Comparison of ENCODE assay signal across 17 cellular contexts in genomic region chr1:224864006-224864405, GRCh38.
DNase-seq lines count a peak whose midpoint lies in the region; ATAC-seq, FAIRE-seq and TF ChIP-seq lines count a peak whose summit lies in the region.
"Had no signal": no experiment of that assay in that cellular context is flagged by ENCODE, and none has a peak within 500 bp of the region (broad histone marks: within the 10 kb centered on the region; RNA-seq: fewer than 3 reads in every experiment).

No MANE protein-coding gene starts in this region.

- H4K5ac ChIP-seq in mesendoderm (ENCODE audit: low read length): no peak overlapping the region

- WGBS in hepatocyte (ENCODE audit: low lambda C conversion rate, missing lambda C conversion rate): 76% methylated on average over 2 of the region's 2 CpGs
- no CpG with 5 or more reads among the region's 2 CpGs for WGBS in mesendoderm (ENCODE audit: extremely low coverage, insufficient coverage, low lambda C conversion rate)

- no peak overlapping the region for H3K27ac ChIP-seq in hepatocyte
- no peak overlapping the region for H3K27ac ChIP-seq in mesendoderm (ENCODE audit: low read depth, low read length)

- H3K18ac ChIP-seq in mesendoderm (ENCODE audit: low read length): no peak overlapping the region

- H3K9me3 ChIP-seq in hepatocyte (ENCODE audit: low read depth): no peaks in the 10 kb centered on the region

- no peak for TF ChIP-seq CTCF in AG10803 (conservative IDR thresholded peaks at IDR 0.05; ENCODE audit: low read length)
- TF ChIP-seq CTCF in fibroblast of the aortic adventitia (IDR thresholded peaks at IDR 0.05; ENCODE audit: insufficient read depth, low read length): no peak
- TF ChIP-seq CTCF in hepatocyte (IDR thresholded peaks at IDR 0.05; ENCODE audit: poor library complexity): no peak

- H3K9ac ChIP-seq in mesendoderm (ENCODE audit: low read length): no peak overlapping the region

- no peaks in the 10 kb centered on the region for H4K20me1 ChIP-seq in hepatocyte (ENCODE audit: insufficient read depth, poor library complexity, severe bottlenecking)

- no peak overlapping the region for H2BK5ac ChIP-seq in mesendoderm (ENCODE audit: low read length)

- H3K4me2 ChIP-seq in hepatocyte (no peak overlapping the region), mesendoderm (ENCODE audit: low read length) (no peak overlapping the region)

- H2AFZ ChIP-seq in hepatocyte: no peak overlapping the region

- ATAC-seq in HG02885 (IDR thresholded peaks at IDR 0.05; ENCODE audit: poor library complexity, unreplicated experiment): no peak

- H3K23ac ChIP-seq in mesendoderm (ENCODE audit: low read length): no peak overlapping the region

- H3K4ac ChIP-seq in mesendoderm (ENCODE audit: low read depth, low read length): no peak overlapping the region

- H2BK15ac ChIP-seq in mesendoderm (replicated peaks; ENCODE audit: low read depth): no peak overlapping the region

- FAIRE-seq in TTC549 (lab: Jason Lieb, UNC) (peak; percentile 20), endometrium (lab: Jason Lieb, UNC) (peak; percentile 23)

- no peak overlapping the region for H3K4me3 ChIP-seq in AG10803 (ENCODE audit: low read length)
- no peak overlapping the region for H3K4me3 ChIP-seq in fibroblast of the aortic adventitia (ENCODE audit: low read depth, low read length)
- no peak overlapping the region for H3K4me3 ChIP-seq in hepatocyte
- H3K4me3 ChIP-seq in mesendoderm (ENCODE audit: low read length): no peak overlapping the region

- no peaks in the 10 kb centered on the region for H3K79me1 ChIP-seq in mesendoderm (ENCODE audit: low read length)

- no peaks in the 10 kb centered on the region for H3K9me2 ChIP-seq in hepatocyte (replicated peaks; ENCODE audit: insufficient read depth)

- no peak overlapping the region for H4K8ac ChIP-seq in mesendoderm (ENCODE audit: low read depth, low read length)

- H2BK120ac ChIP-seq in mesendoderm (ENCODE audit: low read depth, low read length): no peak overlapping the region

- H3K56ac ChIP-seq in mesendoderm (ENCODE audit: low read length): no peak overlapping the region

- H3K4me1 ChIP-seq in hepatocyte (ENCODE audit: insufficient read depth) (no peaks in the 10 kb centered on the region), mesendoderm (ENCODE audit: control insufficient read depth, low read depth, low read length) (no peaks in the 10 kb centered on the region)

- no peak overlapping the region for H2AK5ac ChIP-seq in mesendoderm (ENCODE audit: low read length)

- H3K36me3 ChIP-seq in hepatocyte (replicated peaks; ENCODE audit: insufficient read depth, low read depth) (no peaks in the 10 kb centered on the region), mesendoderm (ENCODE audit: control insufficient read depth, insufficient read depth, low read length) (no peaks in the 10 kb centered on the region)

- H3K27me3 ChIP-seq in hepatocyte (no peaks in the 10 kb centered on the region), mesendoderm (ENCODE audit: insufficient read depth, low read length, poor library complexity) (no peaks in the 10 kb centered on the region)

- peak; percentile 82 for DNase-seq in AG10803 (ENCODE audit: low read depth)
- peak; percentile 35 for DNase-seq in fibroblast of the aortic adventitia (ENCODE audit: low read depth)
- no peak for DNase-seq in hepatocyte (ENCODE audit: low spot score)
- no peak for DNase-seq in HK-2 (ENCODE audit: unreplicated experiment)
- no peak for DNase-seq in mesendoderm
- DNase-seq: 8988T, DMS79, H7, MV-4-11, NCI-H1105 treated with DMSO at 0.1 percent for 48 hours, NCI-H2029 treated with DMSO at 0.1 percent for 48 hours, NCI-H345, NCI-H524, Right ventricle myocardium superior had no signal

- H3K79me2 ChIP-seq in hepatocyte: no peaks in the 10 kb centered on the region
- H3K79me2 ChIP-seq in mesendoderm (ENCODE audit: control insufficient read depth, insufficient read depth, low read length): no peaks in the 10 kb centered on the region

Comparison
In these comparisons a context has a peak if more than half of its experiments do, and no peak if none do; other contexts are left out.
1. DNase-seq: peak in AG10803 (single experiment) and fibroblast of the aortic adventitia (single experiment); none in hepatocyte (single experiment), HK-2 (single experiment) and mesendoderm (single experiment).